Comparison of ENCODE assay signal across 11 cellular contexts in the genomic region with DNA sequence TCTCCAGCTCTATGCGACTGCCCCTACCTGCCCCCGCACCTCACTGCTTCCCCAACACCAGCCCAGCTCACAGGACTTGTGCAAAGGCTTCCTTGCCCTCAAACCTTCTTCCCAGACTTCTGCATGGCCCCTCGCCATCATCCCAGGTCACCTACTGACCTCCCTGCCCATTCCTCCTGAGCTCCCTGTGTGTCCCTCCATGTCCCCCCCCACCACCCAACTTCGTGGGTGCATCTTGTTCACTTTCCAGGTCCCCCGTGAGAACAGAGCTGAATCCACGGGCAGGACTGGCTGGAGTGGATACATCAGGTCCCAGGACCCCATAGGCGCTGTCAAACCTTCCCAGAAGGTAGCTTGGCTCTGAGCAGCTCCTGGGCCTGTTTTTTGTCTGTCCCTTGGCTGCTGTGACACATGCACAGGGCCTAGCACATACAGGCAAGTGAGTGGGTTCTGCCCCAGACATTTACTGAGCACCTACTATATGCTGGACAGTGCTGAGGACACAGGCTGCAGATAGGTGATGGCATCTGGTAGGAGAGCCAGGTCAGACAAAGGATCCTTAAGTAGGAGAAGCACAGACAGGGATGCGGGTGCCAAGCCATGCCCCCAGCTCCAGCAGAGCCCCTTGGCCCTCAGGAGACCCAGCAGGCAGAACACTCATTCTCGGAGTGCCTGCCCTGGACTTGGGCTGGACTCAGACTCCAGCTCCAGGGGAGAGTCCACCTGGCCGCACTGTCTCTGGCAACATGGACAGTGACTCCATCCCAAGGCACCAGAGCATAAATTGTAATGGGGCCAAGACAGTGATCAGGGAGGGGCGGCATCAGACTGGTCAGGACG. TPM values are rescaled to one million over a fixed set of nuclear protein-coding genes. Genes with fewer than 3 reads are reported as not detected.
DNase-seq lines count a peak whose midpoint lies in the region; ATAC-seq lines count a peak whose summit lies in the region.
"Had no signal": no experiment of that assay in that cellular context is flagged by ENCODE, and none has a peak within 500 bp of the region (broad histone marks: within the 10 kb centered on the region; RNA-seq: fewer than 3 reads in every experiment).

No MANE protein-coding gene starts in this region.

- H3K27ac Mint-ChIP-seq in activated naive CD8-positive, alpha-beta T cell treated with anti-CD3 and anti-CD28 coated beads, Interleukin-2, amount 10 ng/mL, durations not matched to agents 7 days and 5 days: peak overlapping the region; percentile 91
- peak overlapping the region; percentile 33 for H3K27ac Mint-ChIP-seq in stimulated activated effector memory CD8-positive, alpha-beta T cell treated with anti-CD3 and anti-CD28 coated beads, Interleukin-12 subunit alpha, Interleukin-12 subunit beta, amount 100 ng/mL, for 72 hours

- H3K9ac ChIP-seq in GM23248: no peak overlapping the region

- H3K79me2 ChIP-seq in GM23248 (ENCODE audit: insufficient read depth): no peaks in the 10 kb centered on the region

- H3K4me3 ChIP-seq in GM23248: no peak overlapping the region
- H3K4me3 ChIP-seq: dorsolateral prefrontal cortex had no signal

- H3F3A ChIP-seq in GM23248 (ENCODE audit: insufficient read depth): no peaks in the 10 kb centered on the region

- H3K9me3 ChIP-seq in GM23248 (ENCODE audit: low read depth): no peaks in the 10 kb centered on the region

- in situ Hi-C loops in GM23248 (cut with MboI): no loop called here

- no peak overlapping the region for H3K4me2 ChIP-seq in GM23248 (ENCODE audit: unreplicated experiment)

- 89 to 90% methylated on average over 12 of the region's 12 CpGs for WGBS in GM23248 (ENCODE audit: low coverage in 1 of 2, low lambda C conversion rate in 2 of 2, missing lambda C conversion rate in 2 of 2), 2 experiments

- POLR2A ChIA-PET in activated naive CD8-positive, alpha-beta T cell treated with anti-CD3 and anti-CD28 coated beads, Interleukin-2, amount 10 ng/mL, durations not matched to agents 7 days and 5 days (lab: Charles Lee): interaction anchor here (1.0 to 2.4 kb wide), 2 partner anchors 10 to 15 kb away, joined by 4 to 12 read pairs; partner anchors contain the start of gene NINJ1

- no peaks in the 10 kb centered on the region for H4K20me1 ChIP-seq in GM23248 (ENCODE audit: insufficient read depth)

- 0 out of 2 replicates have a peak overlapping the region, but pooled peaks have one; percentile 22 for H3K27ac ChIP-seq in GM23248

- H3K9me2 ChIP-seq in GM23248 (ENCODE audit: insufficient read depth): no peaks in the 10 kb centered on the region

- ATAC-seq in activated naive CD8-positive, alpha-beta T cell treated with anti-CD3 and anti-CD28 coated beads, Interleukin-2, amount 10 ng/mL, durations not matched to agents 7 days and 5 days (ENCODE audit: low read depth): no peak
- ATAC-seq in left lobe of liver (peak; percentile 38), GM19023 (IDR thresholded peaks at IDR 0.05; ENCODE audit: unreplicated experiment) (no peak), HG02970 (IDR thresholded peaks at IDR 0.05; ENCODE audit: low FRiP score, unreplicated experiment) (no peak)
- ATAC-seq in stimulated activated effector memory CD8-positive, alpha-beta T cell treated with anti-CD3 and anti-CD28 coated beads, Interleukin-12 subunit alpha, Interleukin-12 subunit beta, amount 100 ng/mL, for 72 hours: no peak

- peaks cover 15% of the 10 kb centered on the region for H3K4me1 ChIP-seq in GM23248 (ENCODE audit: insufficient read depth)

- H3K36me3 ChIP-seq in GM23248 (ENCODE audit: low read depth): no peaks in the 10 kb centered on the region

- no peaks in the 10 kb centered on the region for H3K27me3 Mint-ChIP-seq in activated naive CD8-positive, alpha-beta T cell treated with anti-CD3 and anti-CD28 coated beads, Interleukin-2, amount 10 ng/mL, durations not matched to agents 7 days and 5 days

- H3K4me1 Mint-ChIP-seq in activated naive CD8-positive, alpha-beta T cell treated with anti-CD3 and anti-CD28 coated beads, Interleukin-2, amount 10 ng/mL, durations not matched to agents 7 days and 5 days: peaks cover 15% of the 10 kb centered on the region
- peaks cover 49% of the 10 kb centered on the region for H3K4me1 Mint-ChIP-seq in stimulated activated effector memory CD8-positive, alpha-beta T cell treated with anti-CD3 and anti-CD28 coated beads, Interleukin-12 subunit alpha, Interleukin-12 subunit beta, amount 100 ng/mL, for 72 hours

- DNase-seq in GM23248 (no peak), left lobe of liver (ENCODE audit: low spot score) (peak; percentile 65), HCEC 1CT (no peak)
- DNase-seq in activated naive CD8-positive, alpha-beta T cell treated with anti-CD3 and anti-CD28 coated beads, Interleukin-2, amount 10 ng/mL, durations not matched to agents 7 days and 5 days: peak; percentile 24
- DNase-seq in stimulated activated effector memory CD8-positive, alpha-beta T cell treated with anti-CD3 and anti-CD28 coated beads, Interleukin-12 subunit alpha, Interleukin-12 subunit beta, amount 100 ng/mL, for 72 hours (ENCODE audit: low spot score in 2 of 2): no peak
- DNase-seq in stimulated activated naive CD4-positive, alpha-beta T cell treated with Interleukin-2 at 50 U/mL for 16 hours (lab: John Stamatoyannopoulos, UW): no peak
- DNase-seq: NCI-H2227 treated with DMSO at 0.1 percent for 48 hours; stimulated activated CD4-positive, alpha-beta T cell treated with anti-CD3 and anti-CD28 coated beads, Interleukin-4, amount 100 ng/mL, for 24 hours had no signal

- no peaks in the 10 kb centered on the region for H3K27me3 ChIP-seq in GM23248 (replicated peaks; ENCODE audit: insufficient read depth)
- H3K27me3 ChIP-seq: dorsolateral prefrontal cortex had no signal

- no peak overlapping the region for H3K4me3 Mint-ChIP-seq in activated naive CD8-positive, alpha-beta T cell treated with anti-CD3 and anti-CD28 coated beads, Interleukin-2, amount 10 ng/mL, durations not matched to agents 7 days and 5 days
- peak overlapping the region; percentile 30 for H3K4me3 Mint-ChIP-seq in stimulated activated effector memory CD8-positive, alpha-beta T cell treated with anti-CD3 and anti-CD28 coated beads, Interleukin-12 subunit alpha, Interleukin-12 subunit beta, amount 100 ng/mL, for 72 hours

- H3K9me3 Mint-ChIP-seq in activated naive CD8-positive, alpha-beta T cell treated with anti-CD3 and anti-CD28 coated beads, Interleukin-2, amount 10 ng/mL, durations not matched to agents 7 days and 5 days: no peaks in the 10 kb centered on the region
- H3K9me3 Mint-ChIP-seq in stimulated activated effector memory CD8-positive, alpha-beta T cell treated with anti-CD3 and anti-CD28 coated beads, Interleukin-12 subunit alpha, Interleukin-12 subunit beta, amount 100 ng/mL, for 72 hours: no peaks in the 10 kb centered on the region

- peaks cover 1% of the 10 kb centered on the region for H3K36me3 Mint-ChIP-seq in activated naive CD8-positive, alpha-beta T cell treated with anti-CD3 and anti-CD28 coated beads, Interleukin-2, amount 10 ng/mL, durations not matched to agents 7 days and 5 days
- peaks cover 75% of the 10 kb centered on the region for H3K36me3 Mint-ChIP-seq in stimulated activated effector memory CD8-positive, alpha-beta T cell treated with anti-CD3 and anti-CD28 coated beads, Interleukin-12 subunit alpha, Interleukin-12 subunit beta, amount 100 ng/mL, for 72 hours

- peak overlapping the region; percentile 62 for H2AFZ ChIP-seq in GM23248

RNA-seq across cellular contexts. Expression of gene NINJ1, which starts 15.0 kb away (rescaled TPM):
- total RNA-seq in GM23248 (2014; rRNA removed; shearing (Covaris generic)): 19.1 and 24.9 TPM in 2 replicates
- 42.9 and 44.2 TPM in 2 replicates for polyA plus RNA-seq in GM23248 (2016; fragmentation: Nextera tagmentation; extraction: Ambion mirVana)
- total RNA-seq in activated naive CD8-positive, alpha-beta T cell treated with anti-CD3 and anti-CD28 coated beads, Interleukin-2, amount 10 ng/mL, durations not matched to agents 7 days and 5 days: 10 to 100 TPM; 29.5 to 30.4 TPM
- 53.3 TPM for total RNA-seq in left lobe of liver

RNA-seq across cellular contexts. Expression of gene CARD19, which starts 23.1 kb away (rescaled TPM):
- 48.8 and 54.1 TPM in 2 replicates for total RNA-seq in GM23248 (2014; rRNA removed; shearing (Covaris generic))
- polyA plus RNA-seq in GM23248 (2016; fragmentation: Nextera tagmentation; extraction: Ambion mirVana): 58.6 and 69.5 TPM in 2 replicates
- total RNA-seq in activated naive CD8-positive, alpha-beta T cell treated with anti-CD3 and anti-CD28 coated beads, Interleukin-2, amount 10 ng/mL, durations not matched to agents 7 days and 5 days: 10 to 100 TPM; 68.1 to 68.2 TPM
- 8.5 TPM for total RNA-seq in left lobe of liver

Comparison
In these comparisons a context has a peak if more than half of its experiments do, and no peak if none do; other contexts are left out.
1. DNase-seq: peak in activated naive CD8-positive, alpha-beta T cell treated with anti-CD3 and anti-CD28 coated beads, Interleukin-2, amount 10 ng/mL, durations not matched to agents 7 days and 5 days (single experiment) and left lobe of liver (single experiment); none in GM23248 (single experiment), stimulated activated effector memory CD8-positive, alpha-beta T cell treated with anti-CD3 and anti-CD28 coated beads, Interleukin-12 subunit alpha, Interleukin-12 subunit beta, amount 100 ng/mL, for 72 hours (0 of 2), stimulated activated naive CD4-positive, alpha-beta T cell treated with Interleukin-2 at 50 U/mL for 16 hours (single experiment) and HCEC 1CT (single experiment).